ENCODE assay signal across 24 cellular contexts in genomic region chr6:110703906-110704594, GRCh38.
DNase-seq lines count a peak whose midpoint lies in the region; ATAC-seq and TF ChIP-seq lines count a peak whose summit lies in the region.
"Had no signal": no experiment of that assay in that cellular context is flagged by ENCODE, and none has a peak within 500 bp of the region (broad histone marks: within the 10 kb centered on the region; RNA-seq: fewer than 3 reads in every experiment).

No MANE protein-coding gene starts in this region.

- H3K9me2 ChIP-seq in PC-9 (ENCODE audit: insufficient read depth): no peaks in the 10 kb centered on the region

- H4K20me1 ChIP-seq in PC-9 (ENCODE audit: insufficient read depth): no peaks in the 10 kb centered on the region

- H3K9me3 ChIP-seq in PC-9 (ENCODE audit: insufficient read depth, low read depth): no peaks in the 10 kb centered on the region
- H3K9me3 ChIP-seq in mesenchymal stem cell (ENCODE audit: control insufficient read depth, low read length): no peaks in the 10 kb centered on the region
- no peaks in the 10 kb centered on the region for H3K9me3 ChIP-seq in stomach
- H3K9me3 ChIP-seq: Caco-2, upper lobe of right lung had no signal

- no peak overlapping the region for H2AFZ ChIP-seq in PC-9
- H2AFZ ChIP-seq in mesenchymal stem cell (ENCODE audit: low read depth, low read length): no peak overlapping the region

- no peak overlapping the region for H2AK5ac ChIP-seq in mesenchymal stem cell (ENCODE audit: low read length, severe bottlenecking)

- no peak for TF ChIP-seq CTCF in PC-9 (conservative IDR thresholded peaks at IDR 0.05)
- no peak for TF ChIP-seq CTCF in epithelial cell of proximal tubule (conservative IDR thresholded peaks at IDR 0.05; ENCODE audit: low read depth, low read length)
- TF ChIP-seq CTCF in stomach (IDR thresholded peaks at IDR 0.05): no peak

- BruUV-seq in PC-9 (replicated peaks; lab: Mats Ljungman, UMichigan): no TSS peak

- TF ChIP-seq POLR2A in stomach (IDR thresholded peaks at IDR 0.05): no peak

- CTCF ChIA-PET in PC-9 (lab: Charles Lee): no interaction called here

- H2BK5ac ChIP-seq in mesenchymal stem cell (ENCODE audit: low read depth, low read length, poor library complexity, severe bottlenecking): no peak overlapping the region

- no peak overlapping the region for H3K9ac ChIP-seq in mesenchymal stem cell (ENCODE audit: low read length)
- H3K9ac ChIP-seq: KMS-11 had no signal

- H3K23ac ChIP-seq in mesenchymal stem cell (ENCODE audit: low read length in 2 of 2): no peak overlapping the region

- no peak overlapping the region for H3K4me3 ChIP-seq in PC-9
- no peak overlapping the region for H3K4me3 ChIP-seq in epithelial cell of proximal tubule (ENCODE audit: low read depth, low read length)
- H3K4me3 ChIP-seq in mesenchymal stem cell (ENCODE audit: insufficient read depth in 1 of 2, low read depth in 1 of 2, low read length in 2 of 2): no peak overlapping the region
- no peak overlapping the region for H3K4me3 ChIP-seq in stomach
- H3K4me3 ChIP-seq: cardiac muscle cell, upper lobe of right lung had no signal

- intact Hi-C loops in PC-9 (cut with micrococcal nuclease; ENCODE audit: unreplicated experiment): no loop called here
- intact Hi-C loops in stomach (cut with DNase I; ENCODE audit: low total_unique reads): no loop called here

- H3K36me3 ChIP-seq in PC-9 (ENCODE audit: low read depth) (no peaks in the 10 kb centered on the region), mesenchymal stem cell (ENCODE audit: control insufficient read depth in 1 of 2, insufficient read depth in 2 of 2, low read depth in 1 of 2, low read length in 2 of 2) (no peaks in the 10 kb centered on the region), stomach (no peaks in the 10 kb centered on the region)
- H3K36me3 ChIP-seq: cardiac muscle cell, upper lobe of right lung had no signal

- peak overlapping the region in 1 of 2 donors; percentile 8 for H3K27ac Mint-ChIP-seq in stimulated activated naive CD8-positive, alpha-beta T cell treated with anti-CD3 and anti-CD28 coated beads, Interleukin-15, amount 100 ng/mL, for 72 hours
- H3K27ac Mint-ChIP-seq: natural killer cell treated with Interleukin-12 subunit alpha and Interleukin-12 subunit beta and Interleukin-15 and Interleukin-18, amount 100 ng/mL, for 72 hours had no signal

- peaks cover 5% of the 10 kb centered on the region for H3K4me1 Mint-ChIP-seq in stimulated activated naive CD8-positive, alpha-beta T cell treated with anti-CD3 and anti-CD28 coated beads, Interleukin-15, amount 100 ng/mL, for 72 hours

- no peak overlapping the region for H2BK12ac ChIP-seq in mesenchymal stem cell (ENCODE audit: low read length in 2 of 2)

- H3K4me3 Mint-ChIP-seq in stimulated activated naive CD8-positive, alpha-beta T cell treated with anti-CD3 and anti-CD28 coated beads, Interleukin-15, amount 100 ng/mL, for 72 hours: no peak overlapping the region
- H3K4me3 Mint-ChIP-seq: natural killer cell treated with Interleukin-12 subunit alpha and Interleukin-12 subunit beta and Interleukin-15 and Interleukin-18, amount 100 ng/mL, for 72 hours had no signal

- H3K27me3 ChIP-seq in PC-9 (ENCODE audit: insufficient read depth, low read depth) (no peaks in the 10 kb centered on the region), mesenchymal stem cell (ENCODE audit: control insufficient read depth in 1 of 2, insufficient read depth in 1 of 2, low read length in 2 of 2) (no peaks in the 10 kb centered on the region), stomach (no peaks in the 10 kb centered on the region)
- H3K27me3 ChIP-seq: cardiac muscle cell, upper lobe of right lung had no signal

- ATAC-seq in stimulated activated naive CD8-positive, alpha-beta T cell treated with anti-CD3 and anti-CD28 coated beads, Interleukin-15, amount 100 ng/mL, for 72 hours: no peak
- ATAC-seq: natural killer cell treated with Interleukin-12 subunit alpha and Interleukin-12 subunit beta and Interleukin-15 and Interleukin-18, amount 100 ng/mL, for 72 hours; upper lobe of right lung had no signal

- H3F3A ChIP-seq in PC-9 (ENCODE audit: insufficient read depth, low read depth): peaks cover 45% of the 10 kb centered on the region

- TF ChIP-seq EP300 in stomach (IDR thresholded peaks at IDR 0.05): no peak

- no peaks in the 10 kb centered on the region for H3K9me3 Mint-ChIP-seq in stimulated activated naive CD8-positive, alpha-beta T cell treated with anti-CD3 and anti-CD28 coated beads, Interleukin-15, amount 100 ng/mL, for 72 hours
- H3K9me3 Mint-ChIP-seq: natural killer cell treated with Interleukin-12 subunit alpha and Interleukin-12 subunit beta and Interleukin-15 and Interleukin-18, amount 100 ng/mL, for 72 hours had no signal

- peak overlapping the region; percentile 60 for H3K4me2 ChIP-seq in PC-9
- H3K4me2 ChIP-seq in mesenchymal stem cell (ENCODE audit: low read length, poor library complexity, severe bottlenecking): no peak overlapping the region
- H3K4me2 ChIP-seq: KMS-11 had no signal

- H3K79me2 ChIP-seq in PC-9 (ENCODE audit: low read depth): peaks cover 14% of the 10 kb centered on the region; the same call in 1 of the 2 replicates

- no peaks in the 10 kb centered on the region for H3K27me3 Mint-ChIP-seq in stimulated activated naive CD8-positive, alpha-beta T cell treated with anti-CD3 and anti-CD28 coated beads, Interleukin-15, amount 100 ng/mL, for 72 hours
- H3K27me3 Mint-ChIP-seq: natural killer cell treated with Interleukin-12 subunit alpha and Interleukin-12 subunit beta and Interleukin-15 and Interleukin-18, amount 100 ng/mL, for 72 hours had no signal

- H3K27ac ChIP-seq in PC-9: peak overlapping the region; percentile 33; the same call in 1 of the 2 replicates
- H3K27ac ChIP-seq in mesenchymal stem cell (ENCODE audit: low read length, poor library complexity, severe bottlenecking): no peak overlapping the region
- no peak overlapping the region for H3K27ac ChIP-seq in stomach
- H3K27ac ChIP-seq: cardiac muscle cell, KMS-11, upper lobe of right lung had no signal

- H3K14ac ChIP-seq in mesenchymal stem cell (ENCODE audit: low read length in 2 of 2): no peak overlapping the region

- H3K18ac ChIP-seq in mesenchymal stem cell (ENCODE audit: low read depth in 1 of 2, low read length in 2 of 2): no peak overlapping the region

- no peak overlapping the region for H4K8ac ChIP-seq in mesenchymal stem cell (ENCODE audit: low read length)

- DNase-seq in HCEC 1CT: peak; percentile 43
- peak in 1 of 2 experiments; percentile 74 for DNase-seq in PC-9
- DNase-seq in epithelial cell of proximal tubule (ENCODE audit: low read depth): peak; percentile 43
- DNase-seq in mesenchymal stem cell: peak; percentile 43
- no peak for DNase-seq in activated CD4-positive, alpha-beta T cell treated with anti-CD3 and anti-CD28 coated beads, Interleukin-2, amount 50 U/mL, for 48 hours
- no peak for DNase-seq in stomach
- no peak for DNase-seq in stimulated activated naive CD8-positive, alpha-beta T cell treated with anti-CD3 and anti-CD28 coated beads, Interleukin-15, amount 100 ng/mL, for 72 hours
- no peak for DNase-seq in NCI-H226
- DNase-seq: activated CD8-positive, alpha-beta memory T cell treated with anti-CD3 and anti-CD28 coated beads, Interleukin-2, amount 50 U/mL, for 48 hours; activated effector memory CD4-positive, alpha-beta T cell treated with Interleukin-2 at 50 U/mL for 16 hours; dermis blood vessel endothelial cell; glutamatergic neuron; midbrain; NCI-H1105 treated with DMSO at 0.1 percent for 48 hours; NCI-H2081; NCI-H510A treated with DMSO at 0.1 percent for 48 hours; SHP77; small intestine; stimulated activated CD4-positive, alpha-beta T cell treated with anti-CD3 and anti-CD28 coated beads, Interleukin-2, amount 100 ng/mL, for 48 hours; upper lobe of right lung had no signal

- H3K79me1 ChIP-seq in mesenchymal stem cell (replicated peaks; ENCODE audit: low read length, poor library complexity, severe bottlenecking): peaks cover 10% of the 10 kb centered on the region

- H2BK15ac ChIP-seq in mesenchymal stem cell (ENCODE audit: low read depth, poor library complexity, severe bottlenecking): no peak overlapping the region

- no peak overlapping the region for H4K91ac ChIP-seq in mesenchymal stem cell (ENCODE audit: low read length)

- H3K4me1 ChIP-seq in PC-9 (replicated peaks; ENCODE audit: insufficient read depth): peaks cover 54% of the 10 kb centered on the region
- H3K4me1 ChIP-seq in mesenchymal stem cell (ENCODE audit: control insufficient read depth, insufficient read depth, low read depth, low read length): no peaks in the 10 kb centered on the region
- peaks cover 0 to 23% (median 3%) of the 10 kb centered on the region in 4 donors for H3K4me1 ChIP-seq in stomach

- H3K4ac ChIP-seq in mesenchymal stem cell (ENCODE audit: low read depth in 1 of 2, low read length in 2 of 2): no peak overlapping the region

- POLR2A ChIA-PET in PC-9 (lab: Charles Lee; ENCODE audit: unreplicated experiment): no interaction called here

- H2BK120ac ChIP-seq in mesenchymal stem cell (ENCODE audit: low read depth, low read length): no peak overlapping the region

Comparison
In these comparisons a context has a peak if more than half of its experiments do, and no peak if none do; other contexts are left out.
1. DNase-seq: peak in HCEC 1CT (single experiment), epithelial cell of proximal tubule (single experiment) and mesenchymal stem cell (single experiment); none in activated CD4-positive, alpha-beta T cell treated with anti-CD3 and anti-CD28 coated beads, Interleukin-2, amount 50 U/mL, for 48 hours (0 of 2), stomach (single experiment), stimulated activated naive CD8-positive, alpha-beta T cell treated with anti-CD3 and anti-CD28 coated beads, Interleukin-15, amount 100 ng/mL, for 72 hours (0 of 2) and NCI-H226 (single experiment).